1 cellular context compared by ENCODE assay signal in genomic region chr16:30921748-30922419, GRCh38.
TF ChIP-seq lines count a peak whose summit lies in the region.

No MANE protein-coding gene starts in this region.

TF ChIP-seq in K562, 482 proteins besides CTCF, POLR2A, EP300 and RAD21 (continued from another document):
- TF ChIP-seq, protein P1, sequence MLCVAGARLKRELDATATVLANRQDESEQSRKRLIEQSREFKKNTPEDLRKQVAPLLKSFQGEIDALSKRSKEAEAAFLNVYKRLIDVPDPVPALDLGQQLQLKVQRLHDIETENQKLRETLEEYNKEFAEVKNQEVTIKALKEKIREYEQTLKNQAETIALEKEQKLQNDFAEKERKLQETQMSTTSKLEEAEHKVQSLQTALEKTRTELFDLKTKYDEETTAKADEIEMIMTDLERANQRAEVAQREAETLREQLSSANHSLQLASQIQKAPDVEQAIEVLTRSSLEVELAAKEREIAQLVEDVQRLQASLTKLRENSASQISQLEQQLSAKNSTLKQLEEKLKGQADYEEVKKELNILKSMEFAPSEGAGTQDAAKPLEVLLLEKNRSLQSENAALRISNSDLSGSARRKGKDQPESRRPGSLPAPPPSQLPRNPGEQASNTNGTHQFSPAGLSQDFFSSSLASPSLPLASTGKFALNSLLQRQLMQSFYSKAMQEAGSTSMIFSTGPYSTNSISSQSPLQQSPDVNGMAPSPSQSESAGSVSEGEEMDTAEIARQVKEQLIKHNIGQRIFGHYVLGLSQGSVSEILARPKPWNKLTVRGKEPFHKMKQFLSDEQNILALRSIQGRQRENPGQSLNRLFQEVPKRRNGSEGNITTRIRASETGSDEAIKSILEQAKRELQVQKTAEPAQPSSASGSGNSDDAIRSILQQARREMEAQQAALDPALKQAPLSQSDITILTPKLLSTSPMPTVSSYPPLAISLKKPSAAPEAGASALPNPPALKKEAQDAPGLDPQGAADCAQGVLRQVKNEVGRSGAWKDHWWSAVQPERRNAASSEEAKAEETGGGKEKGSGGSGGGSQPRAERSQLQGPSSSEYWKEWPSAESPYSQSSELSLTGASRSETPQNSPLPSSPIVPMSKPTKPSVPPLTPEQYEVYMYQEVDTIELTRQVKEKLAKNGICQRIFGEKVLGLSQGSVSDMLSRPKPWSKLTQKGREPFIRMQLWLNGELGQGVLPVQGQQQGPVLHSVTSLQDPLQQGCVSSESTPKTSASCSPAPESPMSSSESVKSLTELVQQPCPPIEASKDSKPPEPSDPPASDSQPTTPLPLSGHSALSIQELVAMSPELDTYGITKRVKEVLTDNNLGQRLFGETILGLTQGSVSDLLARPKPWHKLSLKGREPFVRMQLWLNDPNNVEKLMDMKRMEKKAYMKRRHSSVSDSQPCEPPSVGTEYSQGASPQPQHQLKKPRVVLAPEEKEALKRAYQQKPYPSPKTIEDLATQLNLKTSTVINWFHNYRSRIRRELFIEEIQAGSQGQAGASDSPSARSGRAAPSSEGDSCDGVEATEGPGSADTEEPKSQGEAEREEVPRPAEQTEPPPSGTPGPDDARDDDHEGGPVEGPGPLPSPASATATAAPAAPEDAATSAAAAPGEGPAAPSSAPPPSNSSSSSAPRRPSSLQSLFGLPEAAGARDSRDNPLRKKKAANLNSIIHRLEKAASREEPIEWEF (CRISPR knock-in tag; IDR thresholded peaks at IDR 0.05): no peak
- no peak for TF ChIP-seq ZFP36 (IDR thresholded peaks at IDR 0.05; ENCODE audit: low read depth, low read length, partially characterized antibody)
- no peak for TF ChIP-seq CSDE1 (IDR thresholded peaks at IDR 0.05)
- TF ChIP-seq TBP (optimal IDR thresholded peaks at IDR 0.05; ENCODE audit: low read depth, low read length): peak; percentile 24
- peak in 1 of 2 experiments; percentile 84; a peak in 2 of 4 replicates for TF ChIP-seq HDAC1 (IDR thresholded peaks at IDR 0.05)
- TF ChIP-seq, protein P2, sequence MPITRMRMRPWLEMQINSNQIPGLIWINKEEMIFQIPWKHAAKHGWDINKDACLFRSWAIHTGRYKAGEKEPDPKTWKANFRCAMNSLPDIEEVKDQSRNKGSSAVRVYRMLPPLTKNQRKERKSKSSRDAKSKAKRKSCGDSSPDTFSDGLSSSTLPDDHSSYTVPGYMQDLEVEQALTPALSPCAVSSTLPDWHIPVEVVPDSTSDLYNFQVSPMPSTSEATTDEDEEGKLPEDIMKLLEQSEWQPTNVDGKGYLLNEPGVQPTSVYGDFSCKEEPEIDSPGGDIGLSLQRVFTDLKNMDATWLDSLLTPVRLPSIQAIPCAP (CRISPR knock-in tag; IDR thresholded peaks at IDR 0.05; ENCODE audit: borderline replicate concordance): no peak
- TF ChIP-seq EZH2 (IDR thresholded peaks at IDR 0.05; ENCODE audit: borderline replicate concordance, low read depth, low read length): no peak
- 0 out of 2 replicates have a peak, but pooled peaks have one; percentile 13 for TF ChIP-seq MAX (CRISPR knock-in tag; IDR thresholded peaks at IDR 0.05)
- TF ChIP-seq, protein P3, sequence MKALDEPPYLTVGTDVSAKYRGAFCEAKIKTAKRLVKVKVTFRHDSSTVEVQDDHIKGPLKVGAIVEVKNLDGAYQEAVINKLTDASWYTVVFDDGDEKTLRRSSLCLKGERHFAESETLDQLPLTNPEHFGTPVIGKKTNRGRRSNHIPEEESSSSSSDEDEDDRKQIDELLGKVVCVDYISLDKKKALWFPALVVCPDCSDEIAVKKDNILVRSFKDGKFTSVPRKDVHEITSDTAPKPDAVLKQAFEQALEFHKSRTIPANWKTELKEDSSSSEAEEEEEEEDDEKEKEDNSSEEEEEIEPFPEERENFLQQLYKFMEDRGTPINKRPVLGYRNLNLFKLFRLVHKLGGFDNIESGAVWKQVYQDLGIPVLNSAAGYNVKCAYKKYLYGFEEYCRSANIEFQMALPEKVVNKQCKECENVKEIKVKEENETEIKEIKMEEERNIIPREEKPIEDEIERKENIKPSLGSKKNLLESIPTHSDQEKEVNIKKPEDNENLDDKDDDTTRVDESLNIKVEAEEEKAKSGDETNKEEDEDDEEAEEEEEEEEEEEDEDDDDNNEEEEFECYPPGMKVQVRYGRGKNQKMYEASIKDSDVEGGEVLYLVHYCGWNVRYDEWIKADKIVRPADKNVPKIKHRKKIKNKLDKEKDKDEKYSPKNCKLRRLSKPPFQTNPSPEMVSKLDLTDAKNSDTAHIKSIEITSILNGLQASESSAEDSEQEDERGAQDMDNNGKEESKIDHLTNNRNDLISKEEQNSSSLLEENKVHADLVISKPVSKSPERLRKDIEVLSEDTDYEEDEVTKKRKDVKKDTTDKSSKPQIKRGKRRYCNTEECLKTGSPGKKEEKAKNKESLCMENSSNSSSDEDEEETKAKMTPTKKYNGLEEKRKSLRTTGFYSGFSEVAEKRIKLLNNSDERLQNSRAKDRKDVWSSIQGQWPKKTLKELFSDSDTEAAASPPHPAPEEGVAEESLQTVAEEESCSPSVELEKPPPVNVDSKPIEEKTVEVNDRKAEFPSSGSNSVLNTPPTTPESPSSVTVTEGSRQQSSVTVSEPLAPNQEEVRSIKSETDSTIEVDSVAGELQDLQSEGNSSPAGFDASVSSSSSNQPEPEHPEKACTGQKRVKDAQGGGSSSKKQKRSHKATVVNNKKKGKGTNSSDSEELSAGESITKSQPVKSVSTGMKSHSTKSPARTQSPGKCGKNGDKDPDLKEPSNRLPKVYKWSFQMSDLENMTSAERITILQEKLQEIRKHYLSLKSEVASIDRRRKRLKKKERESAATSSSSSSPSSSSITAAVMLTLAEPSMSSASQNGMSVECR (CRISPR knock-in tag; IDR thresholded peaks at IDR 0.05): peak; percentile 72
- TF ChIP-seq ZNF507 (tag; conservative IDR thresholded peaks at IDR 0.05): no peak
- no peak for TF ChIP-seq ZC3H8 (IDR thresholded peaks at IDR 0.05)
- TF ChIP-seq ZNF274 (IDR thresholded peaks at IDR 0.05; ENCODE audit: borderline replicate concordance, low read depth, low read length): no peak
- TF ChIP-seq SMAD3 (CRISPR knock-in tag; conservative IDR thresholded peaks at IDR 0.05): no peak
- TF ChIP-seq WHSC1 (IDR thresholded peaks at IDR 0.05; ENCODE audit: low read length): no peak
- TF ChIP-seq ZBTB5 (IDR thresholded peaks at IDR 0.05): no peak
- TF ChIP-seq HMGN3 (IDR thresholded peaks at IDR 0.05; ENCODE audit: borderline replicate concordance, extremely low read depth, insufficient read length, low read depth, low read length): no peak
- no peak for TF ChIP-seq MCM2 (IDR thresholded peaks at IDR 0.05; ENCODE audit: low read depth)
- no peak for TF ChIP-seq MCM7 (IDR thresholded peaks at IDR 0.05)
- no peak for TF ChIP-seq PURB (CRISPR knock-in tag; IDR thresholded peaks at IDR 0.05; ENCODE audit: low read depth)
- no peak for TF ChIP-seq FOSL1 (tag; conservative IDR thresholded peaks at IDR 0.05)
- TF ChIP-seq HDGF (IDR thresholded peaks at IDR 0.05): 0 out of 2 replicates have a peak, but pooled peaks have one; percentile 10
- TF ChIP-seq ZKSCAN8 (CRISPR knock-in tag; IDR thresholded peaks at IDR 0.05): no peak
- peak; percentile 64 for TF ChIP-seq ZFX (CRISPR knock-in tag; IDR thresholded peaks at IDR 0.05)
- TF ChIP-seq PML (IDR thresholded peaks at IDR 0.05; ENCODE audit: low read length): no peak; the same call in 1 of the 2 replicates
- no peak for TF ChIP-seq HDAC3 (IDR thresholded peaks at IDR 0.05; ENCODE audit: borderline replicate concordance, partially characterized antibody)
- no peak for TF ChIP-seq MXI1 (IDR thresholded peaks at IDR 0.05; ENCODE audit: low read depth, low read length)
- 0 out of 2 replicates have a peak, but pooled peaks have one; percentile 20 for TF ChIP-seq ZNF24 (IDR thresholded peaks at IDR 0.05)
- no peak for TF ChIP-seq FOXJ3 (CRISPR knock-in tag; IDR thresholded peaks at IDR 0.05)
- no peak for TF ChIP-seq NONO (IDR thresholded peaks at IDR 0.05; ENCODE audit: low read depth in 2 of 2, low read length in 1 of 2)
- peak; percentile 46; the same call in 1 of the 2 replicates for TF ChIP-seq PHF8 (IDR thresholded peaks at IDR 0.05; ENCODE audit: borderline replicate concordance, low read length)
- TF ChIP-seq ERF (CRISPR knock-in tag; IDR thresholded peaks at IDR 0.05): 0 out of 2 replicates have a peak, but pooled peaks have one; percentile 69
- TF ChIP-seq JUN (IDR thresholded peaks at IDR 0.05; ENCODE audit: borderline replicate concordance, low read depth, low read length): no peak
- 0 out of 2 replicates have a peak, but pooled peaks have one; percentile 42 for TF ChIP-seq JUN (CRISPR knock-in tag; IDR thresholded peaks at IDR 0.05; ENCODE audit: borderline replicate concordance)
- peak; percentile 87 for TF ChIP-seq ZBTB17 (CRISPR knock-in tag; IDR thresholded peaks at IDR 0.05)
- no peak for TF ChIP-seq XRCC3 (IDR thresholded peaks at IDR 0.05)
- no peak for TF ChIP-seq ATF6 (CRISPR knock-in tag; IDR thresholded peaks at IDR 0.05)
- no peak; the same call in 1 of the 2 replicates for TF ChIP-seq EP400 (IDR thresholded peaks at IDR 0.05)
- no peak for TF ChIP-seq ZNF644 (tag; IDR thresholded peaks at IDR 0.05; ENCODE audit: low read depth)
- TF ChIP-seq LEF1 (IDR thresholded peaks at IDR 0.05): no peak
- no peak for TF ChIP-seq ZNF830 (CRISPR knock-in tag; IDR thresholded peaks at IDR 0.05)
- TF ChIP-seq PHF20 (IDR thresholded peaks at IDR 0.05; ENCODE audit: partially characterized antibody): no peak
- TF ChIP-seq MECOM (CRISPR knock-in tag; IDR thresholded peaks at IDR 0.05): no peak
- TF ChIP-seq CEBPG (CRISPR knock-in tag; IDR thresholded peaks at IDR 0.05): no peak
- no peak for TF ChIP-seq CEBPG (tag; conservative IDR thresholded peaks at IDR 0.05 in 1 of 2, IDR thresholded peaks at IDR 0.05 in 1 of 2)
- no peak for TF ChIP-seq ZNF696 (CRISPR knock-in tag; conservative IDR thresholded peaks at IDR 0.05)
- TF ChIP-seq ZNF133 (CRISPR knock-in tag; IDR thresholded peaks at IDR 0.05): no peak
- no peak for TF ChIP-seq MAFK (IDR thresholded peaks at IDR 0.05; ENCODE audit: low read length)
- no peak for TF ChIP-seq ZNF239 (CRISPR knock-in tag; IDR thresholded peaks at IDR 0.05)
